1 cellular context compared by ENCODE assay signal in the genomic region with DNA sequence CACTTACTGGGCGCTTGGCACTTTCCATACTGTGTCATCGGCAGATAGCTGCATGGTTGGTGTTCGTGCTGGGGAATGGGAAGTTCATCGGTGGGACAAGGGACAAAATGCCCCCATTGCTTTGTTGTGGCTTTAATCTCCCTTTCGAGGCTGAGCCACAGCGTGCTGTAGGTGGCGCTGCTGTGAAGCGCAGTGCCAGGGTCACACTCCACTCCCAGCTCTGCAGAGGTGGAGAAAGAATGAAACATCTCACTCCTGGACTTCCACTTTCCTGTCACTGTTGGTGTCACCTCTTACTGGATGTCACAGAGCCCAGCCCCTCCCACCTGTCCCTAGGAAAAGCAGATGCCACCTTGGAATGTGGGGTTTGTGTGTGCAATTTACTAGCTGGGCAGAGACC.
TF ChIP-seq lines count a peak whose summit lies in the region.

No MANE protein-coding gene starts in this region.

TF ChIP-seq in endothelial cell of umbilical vein, 7 proteins besides CTCF, POLR2A, EP300 and RAD21 (continued from another document):
- no peak for TF ChIP-seq MAX (IDR thresholded peaks at IDR 0.05; ENCODE audit: insufficient read depth, insufficient read length)
- no peak for TF ChIP-seq EZH2 (IDR thresholded peaks at IDR 0.05; ENCODE audit: borderline replicate concordance, low read depth, low read length, severe bottlenecking)
- no peak for TF ChIP-seq JUN (IDR thresholded peaks at IDR 0.05; ENCODE audit: borderline replicate concordance, insufficient read depth, insufficient read length, low read depth)
- no peak for TF ChIP-seq POLR2AphosphoS5 (IDR thresholded peaks at IDR 0.05; ENCODE audit: insufficient read depth, low read depth, low read length)
TF ChIP-seq in endothelial cell of umbilical vein: peak in this region for 0.
